Comparison of ENCODE assay signal across 10 cellular contexts in the genomic region with DNA sequence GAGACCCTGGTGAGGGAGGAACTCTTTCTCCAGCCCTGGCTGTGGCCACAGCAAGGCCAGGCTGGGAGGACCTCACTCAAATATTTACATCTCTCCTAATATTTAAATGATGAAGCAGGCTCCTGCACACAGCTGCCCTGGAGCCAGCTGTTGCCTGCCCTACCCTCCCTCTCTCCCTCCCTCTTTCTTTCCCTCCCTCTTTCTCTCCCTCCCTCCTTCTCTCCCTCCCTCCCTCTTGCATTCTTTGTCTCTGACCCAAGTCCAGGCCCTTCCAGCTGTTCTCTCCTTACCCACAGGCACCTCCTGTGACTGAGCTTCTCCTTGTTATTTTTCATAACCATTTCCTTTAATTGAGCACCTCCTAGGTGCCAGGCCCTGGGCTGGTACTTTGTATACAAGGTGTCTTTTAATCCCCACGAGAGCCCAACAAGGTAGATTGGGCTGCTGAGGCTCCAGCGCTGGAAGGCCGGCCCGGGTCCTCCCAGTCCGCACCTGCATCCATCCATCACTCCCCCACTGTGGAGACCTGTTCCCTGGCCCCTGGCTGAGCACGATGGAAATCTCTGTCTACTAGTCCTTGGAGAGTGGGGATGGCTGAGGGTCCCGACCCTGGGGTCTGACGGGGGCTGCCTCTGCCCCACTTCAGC.
A peak's percentile ranks its signal among the peaks of the same experiment; 100 is the strongest.
DNase-seq lines count a peak whose midpoint lies in the region; ATAC-seq and TF ChIP-seq lines count a peak whose summit lies in the region.
"Had no signal": no experiment of that assay in that cellular context is flagged by ENCODE, and none has a peak within 500 bp of the region (broad histone marks: within the 10 kb centered on the region; RNA-seq: fewer than 3 reads in every experiment).

No MANE protein-coding gene starts in this region.

- H3K36me3 ChIP-seq in HEK293 (ENCODE audit: control insufficient read depth in 2 of 2, insufficient read depth in 1 of 2, low read length in 2 of 2), result no peaks in the 10 kb centered on the region; a peak in 1 of 3 replicates
- H3K36me3 ChIP-seq in naive thymus-derived CD4-positive, alpha-beta T cell (ENCODE audit: control insufficient read depth in 2 of 3, insufficient read depth in 3 of 3, low read length in 3 of 3), result peaks cover 0 to 7% (median 0%) of the 10 kb centered on the region in 3 experiments

- CTCF ChIA-PET in HEK293 (lab: Yijun Ruan, JAX), result interaction anchor here (0.9 kb wide), 1 partner anchor 47 kb away, joined by 4 read pairs; no protein-coding TSS in a partner anchor
- CTCF ChIA-PET in naive thymus-derived CD4-positive, alpha-beta T cell (lab: Charles Lee), result interaction anchor here (0.6 to 3.3 kb wide), 14 partner anchors 9 to 90 kb away, joined by 3 to 16 read pairs (median 6); no protein-coding TSS in a partner anchor

- DNase-seq in AG08395 (ENCODE audit: low spot score) (peak; percentile 45), coronary artery (ENCODE audit: low spot score) (no peak), COLO668 (lab: John Stamatoyannopoulos, UW; ENCODE audit: unreplicated experiment) (no peak), GDM1 (lab: John Stamatoyannopoulos, UW) (no peak), HuH-7 (ENCODE audit: low spot score) (no peak)
- DNase-seq in naive thymus-derived CD4-positive, alpha-beta T cell, result no peak
- DNase-seq: brain microvascular endothelial cell had no signal

- H3K4me3 ChIP-seq in HEK293 (ENCODE audit: low read depth, low read length) (no peak overlapping the region), coronary artery (no peak overlapping the region)
- peak overlapping the region; percentile 17 for H3K4me3 ChIP-seq in naive thymus-derived CD4-positive, alpha-beta T cell (ENCODE audit: low read length)

- H3K9me3 Mint-ChIP-seq in naive thymus-derived CD4-positive, alpha-beta T cell, result no peaks in the 10 kb centered on the region

- H3K36me3 Mint-ChIP-seq in naive thymus-derived CD4-positive, alpha-beta T cell, result peaks cover 0 to 13% (median 0%) of the 10 kb centered on the region in 5 donors

- no peaks in the 10 kb centered on the region for H3K9me3 ChIP-seq in HEK293 (ENCODE audit: control insufficient read depth, insufficient read depth, low read depth, low read length)
- H3K9me3 ChIP-seq in naive thymus-derived CD4-positive, alpha-beta T cell (ENCODE audit: control insufficient read depth in 2 of 3, low read length in 3 of 3), result no peaks in the 10 kb centered on the region
- H3K9me3 ChIP-seq: neutrophil had no signal

- intact Hi-C loops in naive thymus-derived CD4-positive, alpha-beta T cell (cut with micrococcal nuclease), result loop anchor here (1.0 to 2.0 kb wide), 8 partner anchors 7 to 112 kb away; no protein-coding TSS in a partner anchor

- H3K4me3 Mint-ChIP-seq in naive thymus-derived CD4-positive, alpha-beta T cell, result peak overlapping the region; percentile 60 to 90 (median 86)

- H3K27ac Mint-ChIP-seq in naive thymus-derived CD4-positive, alpha-beta T cell, result peak overlapping the region; percentile 76 to 94 (median 93)

- peaks cover 59 to 94% (median 89%) of the 10 kb centered on the region in 7 donors for H3K4me1 Mint-ChIP-seq in naive thymus-derived CD4-positive, alpha-beta T cell

- no peak for TF ChIP-seq CTCF in HEK293 (tag by site-specific recombination; IDR thresholded peaks at IDR 0.05)
- TF ChIP-seq CTCF in coronary artery (IDR thresholded peaks at IDR 0.05), result no peak

- peaks cover 5% of the 10 kb centered on the region; the same call in 1 of the 2 replicates for H3K4me1 ChIP-seq in HEK293 (ENCODE audit: control insufficient read depth, insufficient read depth, low read length)
- peaks cover 73 to 83% of the 10 kb centered on the region in 2 donors for H3K4me1 ChIP-seq in naive thymus-derived CD4-positive, alpha-beta T cell (ENCODE audit: control insufficient read depth in 2 of 2, insufficient read depth in 2 of 2, low read length in 2 of 2)

- H3K27me3 Mint-ChIP-seq in naive thymus-derived CD4-positive, alpha-beta T cell, result no peaks in the 10 kb centered on the region

- ATAC-seq in naive thymus-derived CD4-positive, alpha-beta T cell, result no peak
- ATAC-seq in HG02678 (IDR thresholded peaks at IDR 0.05; ENCODE audit: unreplicated experiment), result no peak

- H3K27me3 ChIP-seq in naive thymus-derived CD4-positive, alpha-beta T cell (ENCODE audit: control insufficient read depth in 2 of 2, insufficient read depth in 2 of 2, low read length in 2 of 2), result no peaks in the 10 kb centered on the region
- H3K27me3 ChIP-seq: brain microvascular endothelial cell, neutrophil had no signal

- POLR2A ChIA-PET in HEK293 (lab: Yijun Ruan, JAX), result no interaction called here
- POLR2A ChIA-PET in naive thymus-derived CD4-positive, alpha-beta T cell (lab: Charles Lee), result interaction anchor here (0.9 to 66.9 kb wide), 10 partner anchors 8 to 122 kb away, joined by 3 to 3353 read pairs (median 12); no protein-coding TSS in a partner anchor

- H3K27ac ChIP-seq in HEK293 (ENCODE audit: extremely low read depth, low read depth, low read length), result no peak overlapping the region
- H3K27ac ChIP-seq in coronary artery, result peak overlapping the region; percentile 68 to 69
- peak overlapping the region; percentile 58 for H3K27ac ChIP-seq in naive thymus-derived CD4-positive, alpha-beta T cell (ENCODE audit: low read depth, low read length)
- H3K27ac ChIP-seq: brain microvascular endothelial cell, neutrophil had no signal

TF ChIP-seq in HEK293, 187 proteins besides CTCF, POLR2A, EP300 and RAD21 (continues in another document):
- TF ChIP-seq, protein P1, sequence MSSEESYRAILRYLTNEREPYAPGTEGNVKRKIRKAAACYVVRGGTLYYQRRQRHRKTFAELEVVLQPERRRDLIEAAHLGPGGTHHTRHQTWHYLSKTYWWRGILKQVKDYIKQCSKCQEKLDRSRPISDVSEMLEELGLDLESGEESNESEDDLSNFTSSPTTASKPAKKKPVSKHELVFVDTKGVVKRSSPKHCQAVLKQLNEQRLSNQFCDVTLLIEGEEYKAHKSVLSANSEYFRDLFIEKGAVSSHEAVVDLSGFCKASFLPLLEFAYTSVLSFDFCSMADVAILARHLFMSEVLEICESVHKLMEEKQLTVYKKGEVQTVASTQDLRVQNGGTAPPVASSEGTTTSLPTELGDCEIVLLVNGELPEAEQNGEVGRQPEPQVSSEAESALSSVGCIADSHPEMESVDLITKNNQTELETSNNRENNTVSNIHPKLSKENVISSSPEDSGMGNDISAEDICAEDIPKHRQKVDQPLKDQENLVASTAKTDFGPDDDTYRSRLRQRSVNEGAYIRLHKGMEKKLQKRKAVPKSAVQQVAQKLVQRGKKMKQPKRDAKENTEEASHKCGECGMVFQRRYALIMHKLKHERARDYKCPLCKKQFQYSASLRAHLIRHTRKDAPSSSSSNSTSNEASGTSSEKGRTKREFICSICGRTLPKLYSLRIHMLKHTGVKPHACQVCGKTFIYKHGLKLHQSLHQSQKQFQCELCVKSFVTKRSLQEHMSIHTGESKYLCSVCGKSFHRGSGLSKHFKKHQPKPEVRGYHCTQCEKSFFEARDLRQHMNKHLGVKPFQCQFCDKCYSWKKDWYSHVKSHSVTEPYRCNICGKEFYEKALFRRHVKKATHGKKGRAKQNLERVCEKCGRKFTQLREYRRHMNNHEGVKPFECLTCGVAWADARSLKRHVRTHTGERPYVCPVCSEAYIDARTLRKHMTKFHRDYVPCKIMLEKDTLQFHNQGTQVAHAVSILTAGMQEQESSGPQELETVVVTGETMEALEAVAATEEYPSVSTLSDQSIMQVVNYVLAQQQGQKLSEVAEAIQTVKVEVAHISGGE (tag by site-specific recombination; conservative IDR thresholded peaks at IDR 0.05; ENCODE audit: low read depth), result no peak
- no peak for TF ChIP-seq ZSCAN30 (tag by site-specific recombination; IDR thresholded peaks at IDR 0.05)
- TF ChIP-seq, protein P2, sequence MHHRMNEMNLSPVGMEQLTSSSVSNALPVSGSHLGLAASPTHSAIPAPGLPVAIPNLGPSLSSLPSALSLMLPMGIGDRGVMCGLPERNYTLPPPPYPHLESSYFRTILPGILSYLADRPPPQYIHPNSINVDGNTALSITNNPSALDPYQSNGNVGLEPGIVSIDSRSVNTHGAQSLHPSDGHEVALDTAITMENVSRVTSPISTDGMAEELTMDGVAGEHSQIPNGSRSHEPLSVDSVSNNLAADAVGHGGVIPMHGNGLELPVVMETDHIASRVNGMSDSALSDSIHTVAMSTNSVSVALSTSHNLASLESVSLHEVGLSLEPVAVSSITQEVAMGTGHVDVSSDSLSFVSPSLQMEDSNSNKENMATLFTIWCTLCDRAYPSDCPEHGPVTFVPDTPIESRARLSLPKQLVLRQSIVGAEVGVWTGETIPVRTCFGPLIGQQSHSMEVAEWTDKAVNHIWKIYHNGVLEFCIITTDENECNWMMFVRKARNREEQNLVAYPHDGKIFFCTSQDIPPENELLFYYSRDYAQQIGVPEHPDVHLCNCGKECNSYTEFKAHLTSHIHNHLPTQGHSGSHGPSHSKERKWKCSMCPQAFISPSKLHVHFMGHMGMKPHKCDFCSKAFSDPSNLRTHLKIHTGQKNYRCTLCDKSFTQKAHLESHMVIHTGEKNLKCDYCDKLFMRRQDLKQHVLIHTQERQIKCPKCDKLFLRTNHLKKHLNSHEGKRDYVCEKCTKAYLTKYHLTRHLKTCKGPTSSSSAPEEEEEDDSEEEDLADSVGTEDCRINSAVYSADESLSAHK (tag by site-specific recombination; IDR thresholded peaks at IDR 0.05), result no peak
- no peak for TF ChIP-seq ZNF621 (tag by site-specific recombination; IDR thresholded peaks at IDR 0.05)
- TF ChIP-seq, protein P3, sequence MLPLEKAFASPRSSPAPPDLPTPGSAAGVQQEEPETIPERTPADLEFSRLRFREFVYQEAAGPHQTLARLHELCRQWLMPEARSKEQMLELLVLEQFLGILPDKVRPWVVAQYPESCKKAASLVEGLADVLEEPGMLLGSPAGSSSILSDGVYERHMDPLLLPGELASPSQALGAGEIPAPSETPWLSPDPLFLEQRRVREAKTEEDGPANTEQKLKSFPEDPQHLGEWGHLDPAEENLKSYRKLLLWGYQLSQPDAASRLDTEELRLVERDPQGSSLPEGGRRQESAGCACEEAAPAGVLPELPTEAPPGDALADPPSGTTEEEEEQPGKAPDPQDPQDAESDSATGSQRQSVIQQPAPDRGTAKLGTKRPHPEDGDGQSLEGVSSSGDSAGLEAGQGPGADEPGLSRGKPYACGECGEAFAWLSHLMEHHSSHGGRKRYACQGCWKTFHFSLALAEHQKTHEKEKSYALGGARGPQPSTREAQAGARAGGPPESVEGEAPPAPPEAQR (tag by site-specific recombination; IDR thresholded peaks at IDR 0.05), result no peak
- TF ChIP-seq ZNF658 (tag by site-specific recombination; IDR thresholded peaks at IDR 0.05), result no peak
- no peak for TF ChIP-seq ZNF677 (tag by site-specific recombination; IDR thresholded peaks at IDR 0.05)
